ENCODE assay signal across 26 cellular contexts in the genomic region with DNA sequence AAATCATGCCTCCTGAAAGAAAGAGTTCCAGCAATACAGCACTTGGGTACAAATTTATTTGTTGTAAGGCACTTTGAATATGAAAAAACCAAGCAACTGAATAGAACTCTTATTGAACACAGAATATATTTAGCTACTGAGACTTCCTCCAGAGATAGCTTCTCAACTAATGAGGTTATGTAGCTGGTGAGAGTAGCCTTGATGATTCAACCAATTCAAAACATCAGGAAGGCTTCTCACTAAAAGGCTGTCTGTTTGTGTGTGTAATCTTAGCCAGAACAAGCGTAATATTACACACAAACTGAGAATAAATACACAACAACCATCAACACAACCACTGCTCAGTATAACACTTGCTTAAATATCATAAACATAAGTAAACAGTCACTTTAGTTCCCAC. TPM values are rescaled to one million over a fixed set of nuclear protein-coding genes. Genes with fewer than 3 reads are reported as not detected.
"Had no signal": no experiment of that assay in that cellular context is flagged by ENCODE, and none has a peak within 500 bp of the region (broad histone marks: within the 10 kb centered on the region; RNA-seq: fewer than 3 reads in every experiment).

No MANE protein-coding gene starts in this region.

- H3K27me3 ChIP-seq: colonic mucosa, sigmoid colon, spleen, testis, vagina had no signal

- H3K9me3 Mint-ChIP-seq: activated naive CD8-positive, alpha-beta T cell treated with anti-CD3 and anti-CD28 coated beads for 36 hours; activated T-cell treated with anti-CD3 and anti-CD28 coated beads, Interleukin-2, amount 50 U/mL, for 4 hours; activated T-helper 2 cell treated with anti-CD3 and anti-CD28 coated beads, Interferon-gamma antibody, Interleukin-2, Interleukin-4, amounts not matched to agents 10 μg/mL and 5 μg/mL and 100 μg/mL, durations not matched to agents 14 hours and 24 hours and 36 hours; central memory CD8-positive, alpha-beta T cell; naive thymus-derived CD4-positive, alpha-beta T cell; neural crest cell; type B pancreatic cell had no signal

- H3K4me3 Mint-ChIP-seq: activated naive CD8-positive, alpha-beta T cell treated with anti-CD3 and anti-CD28 coated beads for 36 hours; activated T-cell treated with anti-CD3 and anti-CD28 coated beads, Interleukin-2, amount 50 U/mL, for 4 hours; central memory CD8-positive, alpha-beta T cell; naive thymus-derived CD4-positive, alpha-beta T cell; neural crest cell; T-helper 17 cell; type B pancreatic cell had no signal

- H3K27ac ChIP-seq: colonic mucosa, testis, vagina had no signal

- H3K9me3 ChIP-seq: colonic mucosa, sigmoid colon, spleen, testis, vagina had no signal

- FAIRE-seq: astrocyte, endometrium, frontal cortex had no signal

- H3K36me3 ChIP-seq: colonic mucosa had no signal

- DNase-seq: activated CD4-positive, alpha-beta T cell treated with anti-CD3 and anti-CD28 coated beads for 4 hours; activated CD4-positive, alpha-beta T cell treated with anti-CD3 and anti-CD28 coated beads, Interleukin-2, amount 50 U/mL, for 48 hours; activated CD4-positive, CD25-positive, alpha-beta regulatory T cell; activated CD8-positive, alpha-beta memory T cell treated with anti-CD3 and anti-CD28 coated beads, Interleukin-2, amount 50 U/mL, for 48 hours; activated naive CD4-positive, alpha-beta T cell treated with Interleukin-2 at 50 U/mL for 16 hours; activated T-cell treated with anti-CD3 and anti-CD28 coated beads, Interleukin-2, amount 50 U/mL, for 4 hours; colonic mucosa; hippocampal formation; naive thymus-derived CD4-positive, alpha-beta T cell; occipital lobe; posterior cingulate gyrus; sigmoid colon; spleen; stimulated activated CD4-positive, alpha-beta T cell treated with anti-CD3 and anti-CD28 coated beads, Interleukin-4, amount 100 ng/mL, for 1 hour; stimulated activated naive CD4-positive, alpha-beta T cell; T-helper 17 cell; testis had no signal

- H3K27me3 Mint-ChIP-seq: activated naive CD8-positive, alpha-beta T cell treated with anti-CD3 and anti-CD28 coated beads for 36 hours; central memory CD8-positive, alpha-beta T cell; naive thymus-derived CD4-positive, alpha-beta T cell; T-helper 17 cell; type B pancreatic cell had no signal

- ATAC-seq: activated T-cell treated with anti-CD3 and anti-CD28 coated beads, Interleukin-2, amount 50 U/mL, for 4 hours; naive thymus-derived CD4-positive, alpha-beta T cell; T-helper 17 cell had no signal

- H3K4me1 Mint-ChIP-seq: activated naive CD8-positive, alpha-beta T cell treated with anti-CD3 and anti-CD28 coated beads for 36 hours; central memory CD8-positive, alpha-beta T cell; neural crest cell had no signal

- H3K4me1 ChIP-seq: colonic mucosa, sigmoid colon, testis, vagina had no signal

- H3K4me3 ChIP-seq: colonic mucosa, sigmoid colon, spleen, testis, vagina had no signal

- H3K27ac Mint-ChIP-seq: activated naive CD8-positive, alpha-beta T cell treated with anti-CD3 and anti-CD28 coated beads for 36 hours; activated T-helper 2 cell treated with anti-CD3 and anti-CD28 coated beads, Interferon-gamma antibody, Interleukin-2, Interleukin-4, amounts not matched to agents 10 μg/mL and 5 μg/mL and 100 μg/mL, durations not matched to agents 14 hours and 24 hours and 36 hours; type B pancreatic cell had no signal

RNA-seq across cellular contexts. Expression of gene ZC2HC1C, which starts 46.3 kb away (rescaled TPM):
- total RNA-seq: vagina had no signal
